4 cellular contexts compared by ENCODE assay signal in the genomic region with DNA sequence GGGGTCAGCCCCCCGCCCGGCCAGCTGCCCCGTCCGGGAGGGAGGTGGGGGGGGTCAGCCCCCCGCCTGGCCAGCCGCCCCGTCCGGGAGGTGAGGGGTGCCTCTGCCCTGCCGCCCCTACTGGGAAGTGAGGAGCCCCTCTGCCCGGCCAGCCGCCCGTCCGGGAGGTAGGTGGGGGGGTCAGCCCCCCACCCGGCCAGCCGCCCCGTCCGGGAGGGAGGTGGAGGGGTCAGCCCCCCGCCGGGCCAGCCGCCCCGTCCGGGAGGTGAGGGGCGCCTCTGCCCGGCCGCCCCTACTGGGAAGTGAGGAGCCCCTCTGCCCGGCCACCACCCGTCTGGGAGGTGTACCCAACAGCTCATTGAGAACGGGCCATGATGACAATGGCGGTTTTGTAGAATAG. TPM values are rescaled to one million over a fixed set of nuclear protein-coding genes. Genes with fewer than 3 reads are reported as not detected.
"Had no signal": no experiment of that assay in that cellular context is flagged by ENCODE, and none has a peak within 500 bp of the region (broad histone marks: within the 10 kb centered on the region; RNA-seq: fewer than 3 reads in every experiment).

No MANE protein-coding gene starts in this region.

RNA-seq across cellular contexts. Expression of a gene that starts 21.0 kb away (rescaled TPM):
- total RNA-seq: M059J, MCF 10A had no signal

RNA-seq across cellular contexts. Expression of a gene that starts 42.0 kb away (rescaled TPM):
- total RNA-seq: MCF 10A, NCI-H460 had no signal

RNA-seq across cellular contexts. Expression of a gene that starts 57.8 kb away (rescaled TPM):
- total RNA-seq: LHCN-M2 had no signal
